6 cellular contexts compared by ENCODE assay signal in the genomic region with DNA sequence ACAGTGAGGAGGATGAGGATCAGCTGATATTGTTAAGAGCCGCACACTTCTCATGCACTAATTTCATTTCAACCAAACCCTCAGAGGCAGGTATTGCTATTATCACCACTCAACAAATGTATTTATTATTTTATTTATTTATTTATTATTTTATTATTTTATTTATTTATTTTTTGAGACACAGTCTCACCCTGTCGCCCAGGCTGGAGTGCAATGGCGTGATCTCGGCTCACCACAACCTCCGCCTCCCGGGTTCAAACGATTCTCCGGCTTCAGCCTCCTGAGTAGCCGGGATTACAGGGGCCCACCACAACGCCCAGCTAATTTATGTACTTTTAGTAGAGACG. TPM values are rescaled to one million over a fixed set of nuclear protein-coding genes. Genes with fewer than 3 reads are reported as not detected.
DNase-seq lines count a peak whose midpoint lies in the region; ATAC-seq, FAIRE-seq and TF ChIP-seq lines count a peak whose summit lies in the region.
"Not testable (repeated sequence)": the region's sequence is repeated elsewhere in the genome, so short reads cannot be mapped to it uniquely, and the experiment has no call there.

No MANE protein-coding gene starts in this region.

- ATAC-seq in lung (ENCODE audit: insufficient read depth, low FRiP score) = not testable (repeated sequence)

- peak overlapping the region; percentile 57 to 88 (median 83); a peak in 19 of 22 replicates for H3K9ac ChIP-seq in BLaER1 treated with 17β-estradiol and CSF1 and Interleukin-3, amounts not matched to agents 10 nM and 100 nM
- H3K9ac ChIP-seq in Loucy (ENCODE audit: low read depth, low read length, poor library complexity, severe bottlenecking) = peak overlapping the region; percentile 50

- H3K27me3 Mint-ChIP-seq in activated T-helper 2 cell treated with anti-CD3 and anti-CD28 coated beads, Interferon-gamma antibody, Interleukin-2, Interleukin-4, amounts not matched to agents 10 μg/mL and 5 μg/mL and 100 μg/mL, durations not matched to agents 14 hours and 24 hours and 36 hours (ENCODE audit: low read depth) = not testable (repeated sequence)

- intact Hi-C loops in activated T-helper 2 cell treated with anti-CD3 and anti-CD28 coated beads, Interferon-gamma antibody, Interleukin-2, Interleukin-4, amounts not matched to agents 10 μg/mL and 5 μg/mL and 100 μg/mL, durations not matched to agents 14 hours and 24 hours and 36 hours (cut with micrococcal nuclease) = loop anchor here (1.0 to 10.0 kb wide), 3 partner anchors 38 to 167 kb away; a partner anchor contains a TSS

- not testable (repeated sequence) for H2AFZ ChIP-seq in Loucy (ENCODE audit: low read length)

- not testable (repeated sequence) for H3K9me3 Mint-ChIP-seq in activated T-helper 2 cell treated with anti-CD3 and anti-CD28 coated beads, Interferon-gamma antibody, Interleukin-2, Interleukin-4, amounts not matched to agents 10 μg/mL and 5 μg/mL and 100 μg/mL, durations not matched to agents 14 hours and 24 hours and 36 hours

- peaks cover 27% of the 10 kb centered on the region for H3K36me3 Mint-ChIP-seq in activated T-helper 2 cell treated with anti-CD3 and anti-CD28 coated beads, Interferon-gamma antibody, Interleukin-2, Interleukin-4, amounts not matched to agents 10 μg/mL and 5 μg/mL and 100 μg/mL, durations not matched to agents 14 hours and 24 hours and 36 hours (ENCODE audit: low read depth)

- peaks cover 0 to 53% (median 0%) of the 10 kb centered on the region in 11 experiments; a peak in 8 of 22 replicates for H4K20me1 ChIP-seq in BLaER1 treated with 17β-estradiol and CSF1 and Interleukin-3, amounts not matched to agents 10 nM and 100 nM
- H4K20me1 ChIP-seq in Loucy (ENCODE audit: insufficient read depth, low read length, poor library complexity, severe bottlenecking) = peaks cover 14% of the 10 kb centered on the region

- peak overlapping the region; percentile 80 to 99 (median 93) for H3K4me2 ChIP-seq in BLaER1 treated with 17β-estradiol and CSF1 and Interleukin-3, amounts not matched to agents 10 nM and 100 nM
- H3K4me2 ChIP-seq in Loucy (ENCODE audit: low read depth, low read length, poor library complexity, severe bottlenecking) = peak overlapping the region; percentile 89

- peaks cover 38% of the 10 kb centered on the region for H3K4me1 Mint-ChIP-seq in activated T-helper 2 cell treated with anti-CD3 and anti-CD28 coated beads, Interferon-gamma antibody, Interleukin-2, Interleukin-4, amounts not matched to agents 10 μg/mL and 5 μg/mL and 100 μg/mL, durations not matched to agents 14 hours and 24 hours and 36 hours (ENCODE audit: low read depth)

- not testable (repeated sequence) for H3K27me3 ChIP-seq in BLaER1 treated with 17β-estradiol and CSF1 and Interleukin-3, amounts not matched to agents 10 nM and 100 nM; Loucy (ENCODE audit: insufficient read depth, low read length, poor library complexity, severe bottlenecking); lung (ENCODE audit: control insufficient read depth, insufficient read depth); small intestine (ENCODE audit: control insufficient read depth in 2 of 2, insufficient read depth in 2 of 2, low read length in 2 of 2)

- H3K36me3 ChIP-seq in BLaER1 treated with 17β-estradiol and CSF1 and Interleukin-3, amounts not matched to agents 10 nM and 100 nM = peaks cover 0 to 31% (median 6%) of the 10 kb centered on the region in 11 experiments; a peak in 12 of 22 replicates
- H3K36me3 ChIP-seq in Loucy (ENCODE audit: insufficient read depth, low read length) = peaks cover 14% of the 10 kb centered on the region; the same call in 1 of the 2 replicates
- not testable (repeated sequence) for H3K36me3 ChIP-seq in lung (ENCODE audit: control insufficient read depth in 2 of 2, insufficient read depth in 2 of 2, low read length in 2 of 2); small intestine (ENCODE audit: control insufficient read depth in 2 of 2, insufficient read depth in 2 of 2, low read length in 2 of 2)

- not testable (repeated sequence) for H3K9me3 ChIP-seq in BLaER1 treated with 17β-estradiol and CSF1 and Interleukin-3, amounts not matched to agents 10 nM and 100 nM (replicated peaks in 1 of 11); Loucy (ENCODE audit: insufficient read depth, low read depth, low read length); lung (ENCODE audit: control insufficient read depth in 2 of 2, insufficient read depth in 1 of 2, low read length in 1 of 2); small intestine (ENCODE audit: control insufficient read depth, low read depth)

- H3K9me2 ChIP-seq in Loucy (replicated peaks; ENCODE audit: low read depth, low read length) = not testable (repeated sequence)

- TF ChIP-seq CTCF in Loucy (conservative IDR thresholded peaks at IDR 0.05; ENCODE audit: low read length); epithelial cell of esophagus (IDR thresholded peaks at IDR 0.05; ENCODE audit: insufficient read depth, low read depth, low read length, missing control alignments); lung (IDR thresholded peaks at IDR 0.05; ENCODE audit: control extremely low read depth, extremely low read depth): not testable (repeated sequence)

- H3K4me3 ChIP-seq in BLaER1 treated with 17β-estradiol and CSF1 and Interleukin-3, amounts not matched to agents 10 nM and 100 nM = peak overlapping the region; percentile 42 to 90 (median 69); a peak in 19 of 20 replicates
- peak overlapping the region; percentile 86 for H3K4me3 ChIP-seq in Loucy (ENCODE audit: low read length, poor library complexity, severe bottlenecking)
- H3K4me3 ChIP-seq in epithelial cell of esophagus (ENCODE audit: low read length) = peak overlapping the region; percentile 21
- H3K4me3 ChIP-seq in lung = peak overlapping the region; percentile 31
- peak overlapping the region; percentile 12 to 53 for H3K4me3 ChIP-seq in small intestine (ENCODE audit: low read depth in 1 of 2, low read length in 2 of 2)

- peak overlapping the region in 10 of 11 experiments; percentile 46 to 93 (median 89); a peak in 19 of 22 replicates for H3K27ac ChIP-seq in BLaER1 treated with 17β-estradiol and CSF1 and Interleukin-3, amounts not matched to agents 10 nM and 100 nM
- H3K27ac ChIP-seq in lung (ENCODE audit: low read depth in 1 of 2, low read length in 1 of 2) = peak overlapping the region in 1 of 2 donors; percentile 61
- H3K27ac ChIP-seq in small intestine (ENCODE audit: low read depth in 1 of 2, low read length in 1 of 2) = peak overlapping the region; percentile 37 to 65

- not testable (repeated sequence) for FAIRE-seq in small intestine (lab: Jason Lieb, UNC)

- peak overlapping the region; percentile 95 for H3K4me3 Mint-ChIP-seq in activated T-helper 2 cell treated with anti-CD3 and anti-CD28 coated beads, Interferon-gamma antibody, Interleukin-2, Interleukin-4, amounts not matched to agents 10 μg/mL and 5 μg/mL and 100 μg/mL, durations not matched to agents 14 hours and 24 hours and 36 hours (ENCODE audit: low read depth)

- not testable (repeated sequence) for DNase-seq in activated T-helper 2 cell treated with anti-CD3 and anti-CD28 coated beads, Interferon-gamma antibody, Interleukin-2, Interleukin-4, amounts not matched to agents 10 μg/mL and 5 μg/mL and 100 μg/mL, durations not matched to agents 14 hours and 24 hours and 36 hours (ENCODE audit: low spot score); epithelial cell of esophagus (ENCODE audit: low read depth); lung (ENCODE audit: low spot score); small intestine

- H3K4me1 ChIP-seq in BLaER1 treated with 17β-estradiol and CSF1 and Interleukin-3, amounts not matched to agents 10 nM and 100 nM = peaks cover 49 to 87% (median 71%) of the 10 kb centered on the region in 10 experiments
- H3K4me1 ChIP-seq in Loucy (ENCODE audit: insufficient read depth, low read length, poor library complexity, severe bottlenecking) = peaks cover 29% of the 10 kb centered on the region
- not testable (repeated sequence) for H3K4me1 ChIP-seq in lung (ENCODE audit: control insufficient read depth in 2 of 2, insufficient read depth in 2 of 2, low read length in 2 of 2); small intestine (ENCODE audit: control insufficient read depth in 2 of 2, insufficient read depth in 1 of 2, low read depth in 1 of 2, low read length in 1 of 2)

- peaks cover 57% of the 10 kb centered on the region for H3K79me2 ChIP-seq in Loucy (ENCODE audit: insufficient read depth, low read length)

- peak overlapping the region; percentile 91 for H3K27ac Mint-ChIP-seq in activated T-helper 2 cell treated with anti-CD3 and anti-CD28 coated beads, Interferon-gamma antibody, Interleukin-2, Interleukin-4, amounts not matched to agents 10 μg/mL and 5 μg/mL and 100 μg/mL, durations not matched to agents 14 hours and 24 hours and 36 hours

- WGBS in lung, 2 donors = 71 to 77% methylated on average over 11 of the region's 11 CpGs
- 58 to 71% (median 63%) methylated on average over 11 of the region's 11 CpGs for WGBS in small intestine, 3 donors

- peaks cover 17% of the 10 kb centered on the region; the same call in 1 of the 2 replicates for H3F3A ChIP-seq in Loucy (ENCODE audit: low read depth)

RNA-seq across cellular contexts. Expression of a gene that starts 2.2 kb away (rescaled TPM):
- 892 and 921 TPM in 2 replicates for total RNA-seq in activated T-helper 2 cell treated with anti-CD3 and anti-CD28 coated beads, Interferon-gamma antibody, Interleukin-2, Interleukin-4, amounts not matched to agents 10 μg/mL and 5 μg/mL and 100 μg/mL, durations not matched to agents 14 hours and 24 hours and 36 hours
- total RNA-seq in lung = 100 to 1,000 TPM; 347 to 797 TPM
- polyA plus RNA-seq in lung = 1,000 to 10,000 TPM; 1,097 to 1,622 TPM
- 100 to 1,000 TPM in 2 of 3 donors, 10 to 100 TPM in 1; 36.9 to 396 (median 232) TPM for polyA plus RNA-seq in small intestine

RNA-seq across cellular contexts. Expression of a gene that starts 8.5 kb away (rescaled TPM):
- total RNA-seq in activated T-helper 2 cell treated with anti-CD3 and anti-CD28 coated beads, Interferon-gamma antibody, Interleukin-2, Interleukin-4, amounts not matched to agents 10 μg/mL and 5 μg/mL and 100 μg/mL, durations not matched to agents 14 hours and 24 hours and 36 hours = 55.4 and 60.6 TPM in 2 replicates
- total RNA-seq in lung = 10 to 100 TPM; 14.5 to 27.4 TPM
- polyA plus RNA-seq in lung (10 to 100 TPM; 31.5 to 37.0 TPM), small intestine (10 to 100 TPM; 22.6 to 28.9 (median 24.0) TPM)

RNA-seq across cellular contexts. Expression of a gene that starts 19.1 kb away (rescaled TPM):
- 40.1 and 41.9 TPM in 2 replicates for total RNA-seq in activated T-helper 2 cell treated with anti-CD3 and anti-CD28 coated beads, Interferon-gamma antibody, Interleukin-2, Interleukin-4, amounts not matched to agents 10 μg/mL and 5 μg/mL and 100 μg/mL, durations not matched to agents 14 hours and 24 hours and 36 hours
- total RNA-seq in lung = 1 to 10 TPM; 5.7 to 7.4 TPM
- 1 to 10 TPM; 4.4 to 7.3 TPM for polyA plus RNA-seq in lung
- 10 to 100 TPM; 27.7 to 98.6 (median 87.0) TPM for polyA plus RNA-seq in small intestine

RNA-seq across cellular contexts. Expression of a gene that starts 19.2 kb away (rescaled TPM):
- total RNA-seq in activated T-helper 2 cell treated with anti-CD3 and anti-CD28 coated beads, Interferon-gamma antibody, Interleukin-2, Interleukin-4, amounts not matched to agents 10 μg/mL and 5 μg/mL and 100 μg/mL, durations not matched to agents 14 hours and 24 hours and 36 hours = 37.2 and 43.3 TPM in 2 replicates
- total RNA-seq in lung = 100 to 1,000 TPM in 1 of 2 donors, 10 to 100 TPM in 1; 99.3 to 105 TPM
- polyA plus RNA-seq in lung = 10 to 100 TPM; 37.1 to 70.7 TPM
- 10 to 100 TPM; 20.4 to 46.8 (median 27.6) TPM for polyA plus RNA-seq in small intestine

RNA-seq across cellular contexts. Expression of a gene that starts 38.1 kb away (rescaled TPM):
- total RNA-seq in activated T-helper 2 cell treated with anti-CD3 and anti-CD28 coated beads, Interferon-gamma antibody, Interleukin-2, Interleukin-4, amounts not matched to agents 10 μg/mL and 5 μg/mL and 100 μg/mL, durations not matched to agents 14 hours and 24 hours and 36 hours = 117 and 122 TPM in 2 replicates
- 10 to 100 TPM; 14.8 to 20.2 TPM for total RNA-seq in lung
- 10 to 100 TPM; 15.9 to 20.0 TPM for polyA plus RNA-seq in lung
- polyA plus RNA-seq in small intestine = 10 to 100 TPM; 20.8 to 29.1 (median 27.9) TPM

Comparison
In these comparisons a context has a peak if more than half of its experiments do, and no peak if none do; other contexts are left out.
1. H3K4me3 ChIP-seq: peak in every context shown above with its lines; median percentile 86 in Loucy; 69 in BLaER1 treated with 17β-estradiol and CSF1 and Interleukin-3, amounts not matched to agents 10 nM and 100 nM; 32 in small intestine; 31 in lung; 21 in epithelial cell of esophagus.